8 cellular contexts compared by ENCODE assay signal in genomic region chr5:179795049-179795862, GRCh38. TPM values are rescaled to one million over a fixed set of nuclear protein-coding genes. Genes with fewer than 3 reads are reported as not detected.
A peak's percentile ranks its signal among the peaks of the same experiment; 100 is the strongest.
DNase-seq lines count a peak whose midpoint lies in the region; ATAC-seq and TF ChIP-seq lines count a peak whose summit lies in the region.

No MANE protein-coding gene starts in this region.

- H3K4me3 ChIP-seq in NB4 (ENCODE audit: low read depth, low read length): peak overlapping the region; percentile 66
- peak overlapping the region; percentile 55 to 71 (median 68) for H3K4me3 ChIP-seq in subcutaneous abdominal adipose tissue (ENCODE audit: low read depth in 1 of 5, low read length in 5 of 5)

- H3K36me3 Mint-ChIP-seq in activated CD4-positive, alpha-beta T cell treated with anti-CD3 and anti-CD28 coated beads, Interleukin-2, amount 10 ng/mL, durations not matched to agents 24 days and 14 days (ENCODE audit: low read depth): peaks cover 23% of the 10 kb centered on the region
- peaks cover 5% of the 10 kb centered on the region for H3K36me3 Mint-ChIP-seq in activated naive CD8-positive, alpha-beta T cell treated with anti-CD3 and anti-CD28 coated beads, Interleukin-2, amount 10 ng/mL, durations not matched to agents 7 days and 5 days

- H3K27ac ChIP-seq in subcutaneous abdominal adipose tissue (ENCODE audit: low read depth, low read length): peak overlapping the region; percentile 16

- no peak for TF ChIP-seq POLR2A in NB4 (IDR thresholded peaks at IDR 0.05; ENCODE audit: extremely low read depth, insufficient read length)

- peaks cover 4 to 57% (median 50%) of the 10 kb centered on the region in 5 donors for H3K4me1 ChIP-seq in subcutaneous abdominal adipose tissue (ENCODE audit: control insufficient read depth in 5 of 5, insufficient read depth in 5 of 5, low read length in 5 of 5)

- no peaks in the 10 kb centered on the region for H3K27me3 ChIP-seq in subcutaneous abdominal adipose tissue (ENCODE audit: control insufficient read depth in 5 of 5, insufficient read depth in 4 of 5, low read length in 5 of 5)

- ATAC-seq in activated naive CD8-positive, alpha-beta T cell treated with anti-CD3 and anti-CD28 coated beads, Interleukin-2, amount 10 ng/mL, durations not matched to agents 7 days and 5 days (ENCODE audit: low read depth): no peak
- ATAC-seq in HG03460 (IDR thresholded peaks at IDR 0.05; ENCODE audit: unreplicated experiment) (no peak), GM18870 (IDR thresholded peaks at IDR 0.05; ENCODE audit: unreplicated experiment) (no peak)

- peaks cover 14% of the 10 kb centered on the region for H3K4me1 Mint-ChIP-seq in activated CD4-positive, alpha-beta T cell treated with anti-CD3 and anti-CD28 coated beads, Interleukin-2, amount 10 ng/mL, durations not matched to agents 24 days and 14 days
- H3K4me1 Mint-ChIP-seq in activated naive CD8-positive, alpha-beta T cell treated with anti-CD3 and anti-CD28 coated beads, Interleukin-2, amount 10 ng/mL, durations not matched to agents 7 days and 5 days: peaks cover 23% of the 10 kb centered on the region

- peaks cover 0 to 34% (median 30%) of the 10 kb centered on the region in 5 donors for H3K36me3 ChIP-seq in subcutaneous abdominal adipose tissue (ENCODE audit: control insufficient read depth in 5 of 5, insufficient read depth in 5 of 5, low read length in 5 of 5)

- peak overlapping the region; percentile 73 for H3K4me3 Mint-ChIP-seq in activated CD4-positive, alpha-beta T cell treated with anti-CD3 and anti-CD28 coated beads, Interleukin-2, amount 10 ng/mL, durations not matched to agents 24 days and 14 days
- peak overlapping the region; percentile 61 for H3K4me3 Mint-ChIP-seq in activated naive CD8-positive, alpha-beta T cell treated with anti-CD3 and anti-CD28 coated beads, Interleukin-2, amount 10 ng/mL, durations not matched to agents 7 days and 5 days

- no peak for TF ChIP-seq CTCF in NB4 (IDR thresholded peaks at IDR 0.05; ENCODE audit: low read depth, low read length)

- H3K9me3 Mint-ChIP-seq in activated CD4-positive, alpha-beta T cell treated with anti-CD3 and anti-CD28 coated beads, Interleukin-2, amount 10 ng/mL, durations not matched to agents 24 days and 14 days: no peaks in the 10 kb centered on the region
- no peaks in the 10 kb centered on the region for H3K9me3 Mint-ChIP-seq in activated naive CD8-positive, alpha-beta T cell treated with anti-CD3 and anti-CD28 coated beads, Interleukin-2, amount 10 ng/mL, durations not matched to agents 7 days and 5 days

- no peaks in the 10 kb centered on the region for H3K27me3 Mint-ChIP-seq in activated CD4-positive, alpha-beta T cell treated with anti-CD3 and anti-CD28 coated beads, Interleukin-2, amount 10 ng/mL, durations not matched to agents 24 days and 14 days
- no peaks in the 10 kb centered on the region for H3K27me3 Mint-ChIP-seq in activated naive CD8-positive, alpha-beta T cell treated with anti-CD3 and anti-CD28 coated beads, Interleukin-2, amount 10 ng/mL, durations not matched to agents 7 days and 5 days

- H3K9ac ChIP-seq in subcutaneous abdominal adipose tissue (ENCODE audit: low read length in 5 of 5): peak overlapping the region in 3 of 5 donors; percentile 22 to 62 (median 59)

- no peaks in the 10 kb centered on the region for H3K9me3 ChIP-seq in subcutaneous abdominal adipose tissue (ENCODE audit: control insufficient read depth in 5 of 5, low read length in 5 of 5)

- no peak overlapping the region for H3K27ac Mint-ChIP-seq in activated CD4-positive, alpha-beta T cell treated with anti-CD3 and anti-CD28 coated beads, Interleukin-2, amount 10 ng/mL, durations not matched to agents 24 days and 14 days
- no peak overlapping the region for H3K27ac Mint-ChIP-seq in activated naive CD8-positive, alpha-beta T cell treated with anti-CD3 and anti-CD28 coated beads, Interleukin-2, amount 10 ng/mL, durations not matched to agents 7 days and 5 days

- peak; percentile 63 for DNase-seq in activated CD4-positive, alpha-beta T cell treated with anti-CD3 and anti-CD28 coated beads, Interleukin-2, amount 10 ng/mL, durations not matched to agents 24 days and 14 days
- no peak for DNase-seq in activated CD4-positive, alpha-beta T cell treated with anti-CD3 and anti-CD28 coated beads, Interleukin-2, amount 50 U/mL, for 4 hours
- peak; percentile 48 for DNase-seq in NB4 (ENCODE audit: low read depth)
- DNase-seq in activated naive CD8-positive, alpha-beta T cell treated with anti-CD3 and anti-CD28 coated beads, Interleukin-2, amount 10 ng/mL, durations not matched to agents 7 days and 5 days: peak; percentile 44
- peak; percentile 65 for DNase-seq in iPS-NIHi11 (ENCODE audit: low spot score)

- intact Hi-C loops in activated CD4-positive, alpha-beta T cell treated with anti-CD3 and anti-CD28 coated beads, Interleukin-2, amount 10 ng/mL, durations not matched to agents 24 days and 14 days (cut with micrococcal nuclease): loop anchor here (5.0 kb wide), 1 partner anchor 118 kb away; no protein-coding TSS in a partner anchor

- POLR2A ChIA-PET in activated naive CD8-positive, alpha-beta T cell treated with anti-CD3 and anti-CD28 coated beads, Interleukin-2, amount 10 ng/mL, durations not matched to agents 7 days and 5 days (lab: Charles Lee): interaction anchor here (0.6 to 3.4 kb wide), 7 partner anchors 9 to 1560 kb away, joined by 3 to 13 read pairs (median 3); partner anchors contain the start of gene SQSTM1

RNA-seq across cellular contexts. Expression of gene LTC4S, which starts 1.5 kb away (rescaled TPM):
- 0.88 and 1.6 TPM in 2 replicates for total RNA-seq in activated CD4-positive, alpha-beta T cell treated with anti-CD3 and anti-CD28 coated beads, Interleukin-2, amount 10 ng/mL, durations not matched to agents 24 days and 14 days
- 1 to 10 TPM; 5.7 to 6.3 TPM for total RNA-seq in activated naive CD8-positive, alpha-beta T cell treated with anti-CD3 and anti-CD28 coated beads, Interleukin-2, amount 10 ng/mL, durations not matched to agents 7 days and 5 days

RNA-seq across cellular contexts. Expression of gene MGAT4B, which starts 11.4 kb away (rescaled TPM):
- 126 and 134 TPM in 2 replicates for total RNA-seq in activated CD4-positive, alpha-beta T cell treated with anti-CD3 and anti-CD28 coated beads, Interleukin-2, amount 10 ng/mL, durations not matched to agents 24 days and 14 days
- total RNA-seq in activated naive CD8-positive, alpha-beta T cell treated with anti-CD3 and anti-CD28 coated beads, Interleukin-2, amount 10 ng/mL, durations not matched to agents 7 days and 5 days: 100 to 1,000 TPM; 118 TPM

RNA-seq across cellular contexts. Expression of gene SQSTM1, which starts 25.4 kb away (rescaled TPM):
- total RNA-seq in activated CD4-positive, alpha-beta T cell treated with anti-CD3 and anti-CD28 coated beads, Interleukin-2, amount 10 ng/mL, durations not matched to agents 24 days and 14 days: 177 and 183 TPM in 2 replicates
- 100 to 1,000 TPM; 196 to 216 TPM for total RNA-seq in activated naive CD8-positive, alpha-beta T cell treated with anti-CD3 and anti-CD28 coated beads, Interleukin-2, amount 10 ng/mL, durations not matched to agents 7 days and 5 days

Comparison
In these comparisons a context has a peak if more than half of its experiments do, and no peak if none do; other contexts are left out.
1. DNase-seq: peak in activated CD4-positive, alpha-beta T cell treated with anti-CD3 and anti-CD28 coated beads, Interleukin-2, amount 10 ng/mL, durations not matched to agents 24 days and 14 days (single experiment), NB4 (single experiment), activated naive CD8-positive, alpha-beta T cell treated with anti-CD3 and anti-CD28 coated beads, Interleukin-2, amount 10 ng/mL, durations not matched to agents 7 days and 5 days (single experiment) and iPS-NIHi11 (single experiment); none in activated CD4-positive, alpha-beta T cell treated with anti-CD3 and anti-CD28 coated beads, Interleukin-2, amount 50 U/mL, for 4 hours (0 of 2).